10 cellular contexts compared by ENCODE assay signal in the genomic region with DNA sequence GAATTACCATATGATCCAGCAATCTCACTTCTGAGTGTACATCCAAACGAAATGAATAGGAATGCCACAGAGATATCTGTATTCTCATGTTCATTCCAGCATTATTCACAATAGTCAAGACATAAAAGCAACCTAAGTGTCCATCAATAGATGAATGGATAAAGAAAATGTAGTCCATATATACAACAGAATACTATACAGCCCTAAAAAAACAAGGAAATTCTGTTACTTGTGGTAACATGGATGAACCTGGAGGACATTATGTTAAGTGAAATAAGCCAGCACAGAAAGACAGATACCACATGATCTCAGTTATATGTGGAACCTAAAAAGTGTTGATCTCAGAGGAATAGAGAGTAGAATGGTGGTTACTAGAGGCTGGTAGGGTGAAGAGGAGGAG.
"Had no signal": no experiment of that assay in that cellular context is flagged by ENCODE, and none has a peak within 500 bp of the region (broad histone marks: within the 10 kb centered on the region; RNA-seq: fewer than 3 reads in every experiment).

No MANE protein-coding gene starts in this region.

- H3K9me3 ChIP-seq: HAP-1 had no signal

- H3K9ac ChIP-seq: GM23248 had no signal

- FAIRE-seq: H1 had no signal

- H3K4me3 ChIP-seq: GM23248, GM23338, HAP-1 had no signal

- H3K36me3 ChIP-seq: HAP-1 had no signal

- H3K4me2 ChIP-seq: GM23338 had no signal

- H3K27ac ChIP-seq: GM23248 had no signal

- ATAC-seq: GM23338, HCT116 had no signal

- DNase-seq: GM23248, GOT3, H7, H9, HCEC 1CT, HFFc6 had no signal

- H2AFZ ChIP-seq: GM23248, GM23338 had no signal
